Comparison of ENCODE assay signal across 1 cellular context in the genomic region with DNA sequence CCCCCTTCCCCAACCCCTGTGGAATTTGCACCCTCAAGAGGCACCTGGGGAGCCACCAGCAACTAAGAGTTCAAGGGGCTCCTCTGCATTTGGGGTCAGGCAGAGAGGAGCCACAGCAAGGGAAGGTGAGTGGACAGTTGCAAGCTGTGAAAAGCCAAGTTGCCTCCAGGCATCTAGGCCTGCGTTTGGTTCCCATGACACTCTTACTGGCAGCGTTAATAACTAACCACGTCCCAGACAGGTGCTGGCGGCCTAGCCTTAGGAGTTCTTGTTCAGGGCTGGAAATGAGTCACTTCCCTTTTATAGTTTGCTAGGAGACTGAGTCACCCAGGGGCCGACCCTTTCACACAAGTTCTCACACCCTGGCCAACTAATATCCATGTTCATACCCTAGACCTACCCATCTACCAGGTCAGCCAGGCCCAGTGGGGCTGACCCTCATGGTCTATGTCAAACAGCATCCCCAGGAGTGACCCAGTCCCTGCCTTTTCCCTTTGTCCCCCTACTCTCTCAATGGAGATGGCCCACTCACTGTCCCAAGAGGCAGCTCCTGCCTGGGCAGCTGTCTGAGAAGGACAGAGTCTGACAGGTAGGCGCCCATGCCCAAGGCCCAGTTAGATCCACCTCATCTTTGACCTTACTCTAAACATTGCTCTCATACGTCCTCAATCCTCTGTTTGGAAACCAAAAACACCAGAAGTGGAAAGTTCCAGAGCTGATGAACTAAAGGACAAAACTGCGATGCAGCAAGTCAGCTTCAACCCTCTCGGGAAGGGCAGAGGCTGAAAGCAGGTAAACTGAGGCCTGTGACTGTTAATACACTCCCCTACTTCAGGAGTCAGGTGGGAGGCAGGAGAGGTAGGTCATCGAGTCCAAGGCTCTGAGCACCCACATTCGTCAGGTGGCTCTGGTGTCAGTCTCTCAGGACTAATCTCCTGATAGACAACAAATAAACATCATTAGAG.
A peak's percentile ranks its signal among the peaks of the same experiment; 100 is the strongest.
TF ChIP-seq lines count a peak whose summit lies in the region.

No MANE protein-coding gene starts in this region.

TF ChIP-seq in HepG2, 621 proteins besides CTCF, POLR2A, EP300 and RAD21 (continued from another document and continues in another):
- TF ChIP-seq, protein P1, sequence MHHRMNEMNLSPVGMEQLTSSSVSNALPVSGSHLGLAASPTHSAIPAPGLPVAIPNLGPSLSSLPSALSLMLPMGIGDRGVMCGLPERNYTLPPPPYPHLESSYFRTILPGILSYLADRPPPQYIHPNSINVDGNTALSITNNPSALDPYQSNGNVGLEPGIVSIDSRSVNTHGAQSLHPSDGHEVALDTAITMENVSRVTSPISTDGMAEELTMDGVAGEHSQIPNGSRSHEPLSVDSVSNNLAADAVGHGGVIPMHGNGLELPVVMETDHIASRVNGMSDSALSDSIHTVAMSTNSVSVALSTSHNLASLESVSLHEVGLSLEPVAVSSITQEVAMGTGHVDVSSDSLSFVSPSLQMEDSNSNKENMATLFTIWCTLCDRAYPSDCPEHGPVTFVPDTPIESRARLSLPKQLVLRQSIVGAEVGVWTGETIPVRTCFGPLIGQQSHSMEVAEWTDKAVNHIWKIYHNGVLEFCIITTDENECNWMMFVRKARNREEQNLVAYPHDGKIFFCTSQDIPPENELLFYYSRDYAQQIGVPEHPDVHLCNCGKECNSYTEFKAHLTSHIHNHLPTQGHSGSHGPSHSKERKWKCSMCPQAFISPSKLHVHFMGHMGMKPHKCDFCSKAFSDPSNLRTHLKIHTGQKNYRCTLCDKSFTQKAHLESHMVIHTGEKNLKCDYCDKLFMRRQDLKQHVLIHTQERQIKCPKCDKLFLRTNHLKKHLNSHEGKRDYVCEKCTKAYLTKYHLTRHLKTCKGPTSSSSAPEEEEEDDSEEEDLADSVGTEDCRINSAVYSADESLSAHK (CRISPR knock-in tag; IDR thresholded peaks at IDR 0.05; ENCODE audit: borderline replicate concordance) = no peak
- peak; percentile 67 for TF ChIP-seq ASH2L (IDR thresholded peaks at IDR 0.05; ENCODE audit: insufficient read length, low read depth, low read length)
- no peak for TF ChIP-seq TRIM24 (CRISPR knock-in tag; IDR thresholded peaks at IDR 0.05)
- TF ChIP-seq, protein P2, sequence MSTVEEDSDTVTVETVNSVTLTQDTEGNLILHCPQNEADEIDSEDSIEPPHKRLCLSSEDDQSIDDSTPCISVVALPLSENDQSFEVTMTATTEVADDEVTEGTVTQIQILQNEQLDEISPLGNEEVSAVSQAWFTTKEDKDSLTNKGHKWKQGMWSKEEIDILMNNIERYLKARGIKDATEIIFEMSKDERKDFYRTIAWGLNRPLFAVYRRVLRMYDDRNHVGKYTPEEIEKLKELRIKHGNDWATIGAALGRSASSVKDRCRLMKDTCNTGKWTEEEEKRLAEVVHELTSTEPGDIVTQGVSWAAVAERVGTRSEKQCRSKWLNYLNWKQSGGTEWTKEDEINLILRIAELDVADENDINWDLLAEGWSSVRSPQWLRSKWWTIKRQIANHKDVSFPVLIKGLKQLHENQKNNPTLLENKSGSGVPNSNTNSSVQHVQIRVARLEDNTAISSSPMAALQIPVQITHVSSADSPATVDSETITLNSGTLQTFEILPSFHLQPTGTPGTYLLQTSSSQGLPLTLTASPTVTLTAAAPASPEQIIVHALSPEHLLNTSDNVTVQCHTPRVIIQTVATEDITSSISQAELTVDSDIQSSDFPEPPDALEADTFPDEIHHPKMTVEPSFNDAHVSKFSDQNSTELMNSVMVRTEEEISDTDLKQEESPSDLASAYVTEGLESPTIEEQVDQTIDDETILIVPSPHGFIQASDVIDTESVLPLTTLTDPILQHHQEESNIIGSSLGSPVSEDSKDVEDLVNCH (CRISPR knock-in tag; IDR thresholded peaks at IDR 0.05) = no peak
- TF ChIP-seq SPEN (CRISPR knock-in tag; IDR thresholded peaks at IDR 0.05; ENCODE audit: low read depth) = peak; percentile 92
- TF ChIP-seq, protein P3, sequence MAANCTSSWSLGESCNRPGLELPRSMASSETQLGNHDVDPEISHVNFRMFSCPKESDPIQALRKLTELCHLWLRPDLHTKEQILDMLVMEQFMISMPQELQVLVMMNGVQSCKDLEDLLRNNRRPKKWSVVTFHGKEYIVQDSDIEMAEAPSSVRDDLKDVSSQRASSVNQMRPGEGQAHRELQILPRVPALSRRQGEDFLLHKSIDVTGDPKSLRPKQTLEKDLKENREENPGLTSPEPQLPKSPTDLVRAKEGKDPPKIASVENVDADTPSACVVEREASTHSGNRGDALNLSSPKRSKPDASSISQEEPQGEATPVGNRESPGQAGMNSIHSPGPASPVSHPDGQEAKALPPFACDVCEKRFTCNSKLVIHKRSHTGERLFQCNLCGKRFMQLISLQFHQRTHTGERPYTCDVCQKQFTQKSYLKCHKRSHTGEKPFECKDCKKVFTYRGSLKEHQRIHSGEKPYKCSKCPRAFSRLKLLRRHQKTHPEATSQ (CRISPR knock-in tag; IDR thresholded peaks at IDR 0.05; ENCODE audit: borderline replicate concordance) = no peak
- no peak for TF ChIP-seq CCAR2 (optimal IDR thresholded peaks at IDR 0.05; ENCODE audit: low read depth, low read length)
- peak; percentile 73 for TF ChIP-seq CREM (IDR thresholded peaks at IDR 0.05)
- no peak for TF ChIP-seq CREM (CRISPR knock-in tag; IDR thresholded peaks at IDR 0.05)
- TF ChIP-seq, protein P4, sequence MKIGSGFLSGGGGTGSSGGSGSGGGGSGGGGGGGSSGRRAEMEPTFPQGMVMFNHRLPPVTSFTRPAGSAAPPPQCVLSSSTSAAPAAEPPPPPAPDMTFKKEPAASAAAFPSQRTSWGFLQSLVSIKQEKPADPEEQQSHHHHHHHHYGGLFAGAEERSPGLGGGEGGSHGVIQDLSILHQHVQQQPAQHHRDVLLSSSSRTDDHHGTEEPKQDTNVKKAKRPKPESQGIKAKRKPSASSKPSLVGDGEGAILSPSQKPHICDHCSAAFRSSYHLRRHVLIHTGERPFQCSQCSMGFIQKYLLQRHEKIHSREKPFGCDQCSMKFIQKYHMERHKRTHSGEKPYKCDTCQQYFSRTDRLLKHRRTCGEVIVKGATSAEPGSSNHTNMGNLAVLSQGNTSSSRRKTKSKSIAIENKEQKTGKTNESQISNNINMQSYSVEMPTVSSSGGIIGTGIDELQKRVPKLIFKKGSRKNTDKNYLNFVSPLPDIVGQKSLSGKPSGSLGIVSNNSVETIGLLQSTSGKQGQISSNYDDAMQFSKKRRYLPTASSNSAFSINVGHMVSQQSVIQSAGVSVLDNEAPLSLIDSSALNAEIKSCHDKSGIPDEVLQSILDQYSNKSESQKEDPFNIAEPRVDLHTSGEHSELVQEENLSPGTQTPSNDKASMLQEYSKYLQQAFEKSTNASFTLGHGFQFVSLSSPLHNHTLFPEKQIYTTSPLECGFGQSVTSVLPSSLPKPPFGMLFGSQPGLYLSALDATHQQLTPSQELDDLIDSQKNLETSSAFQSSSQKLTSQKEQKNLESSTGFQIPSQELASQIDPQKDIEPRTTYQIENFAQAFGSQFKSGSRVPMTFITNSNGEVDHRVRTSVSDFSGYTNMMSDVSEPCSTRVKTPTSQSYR (CRISPR knock-in tag; IDR thresholded peaks at IDR 0.05; ENCODE audit: borderline replicate concordance) = no peak
- no peak for TF ChIP-seq MYC (CRISPR knock-in tag; IDR thresholded peaks at IDR 0.05; ENCODE audit: borderline replicate concordance)
- TF ChIP-seq, protein P5, sequence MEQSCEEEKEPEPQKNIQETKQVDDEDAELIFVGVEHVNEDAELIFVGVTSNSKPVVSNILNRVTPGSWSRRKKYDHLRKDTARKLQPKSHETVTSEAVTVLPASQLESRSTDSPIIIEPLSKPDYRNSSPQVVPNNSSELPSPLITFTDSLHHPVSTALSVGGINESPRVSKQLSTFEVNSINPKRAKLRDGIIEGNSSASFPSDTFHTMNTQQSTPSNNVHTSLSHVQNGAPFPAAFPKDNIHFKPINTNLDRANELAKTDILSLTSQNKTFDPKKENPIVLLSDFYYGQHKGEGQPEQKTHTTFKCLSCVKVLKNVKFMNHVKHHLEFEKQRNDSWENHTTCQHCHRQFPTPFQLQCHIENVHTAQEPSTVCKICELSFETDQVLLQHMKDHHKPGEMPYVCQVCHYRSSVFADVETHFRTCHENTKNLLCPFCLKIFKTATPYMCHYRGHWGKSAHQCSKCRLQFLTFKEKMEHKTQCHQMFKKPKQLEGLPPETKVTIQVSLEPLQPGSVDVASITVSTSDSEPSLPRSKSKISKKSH (CRISPR knock-in tag; IDR thresholded peaks at IDR 0.05; ENCODE audit: borderline replicate concordance) = peak; percentile 80; the same call in 1 of the 2 replicates
- TF ChIP-seq JDP2 (CRISPR knock-in tag; IDR thresholded peaks at IDR 0.05; ENCODE audit: borderline replicate concordance) = no peak
- 0 out of 2 replicates have a peak, but pooled peaks have one; percentile 71 for TF ChIP-seq THYN1 (CRISPR knock-in tag; IDR thresholded peaks at IDR 0.05; ENCODE audit: borderline replicate concordance, low read depth)
- no peak for TF ChIP-seq SYNCRIP (IDR thresholded peaks at IDR 0.05; ENCODE audit: insufficient read depth, low read depth, low read length)
- TF ChIP-seq NFIB (CRISPR knock-in tag; IDR thresholded peaks at IDR 0.05; ENCODE audit: borderline replicate concordance) = no peak
- TF ChIP-seq ZSCAN21 (CRISPR knock-in tag; IDR thresholded peaks at IDR 0.05; ENCODE audit: borderline replicate concordance) = peak; percentile 81; the same call in 1 of the 2 replicates
- TF ChIP-seq BCL6 (CRISPR knock-in tag; IDR thresholded peaks at IDR 0.05) = peak; percentile 50
- TF ChIP-seq, protein P6, sequence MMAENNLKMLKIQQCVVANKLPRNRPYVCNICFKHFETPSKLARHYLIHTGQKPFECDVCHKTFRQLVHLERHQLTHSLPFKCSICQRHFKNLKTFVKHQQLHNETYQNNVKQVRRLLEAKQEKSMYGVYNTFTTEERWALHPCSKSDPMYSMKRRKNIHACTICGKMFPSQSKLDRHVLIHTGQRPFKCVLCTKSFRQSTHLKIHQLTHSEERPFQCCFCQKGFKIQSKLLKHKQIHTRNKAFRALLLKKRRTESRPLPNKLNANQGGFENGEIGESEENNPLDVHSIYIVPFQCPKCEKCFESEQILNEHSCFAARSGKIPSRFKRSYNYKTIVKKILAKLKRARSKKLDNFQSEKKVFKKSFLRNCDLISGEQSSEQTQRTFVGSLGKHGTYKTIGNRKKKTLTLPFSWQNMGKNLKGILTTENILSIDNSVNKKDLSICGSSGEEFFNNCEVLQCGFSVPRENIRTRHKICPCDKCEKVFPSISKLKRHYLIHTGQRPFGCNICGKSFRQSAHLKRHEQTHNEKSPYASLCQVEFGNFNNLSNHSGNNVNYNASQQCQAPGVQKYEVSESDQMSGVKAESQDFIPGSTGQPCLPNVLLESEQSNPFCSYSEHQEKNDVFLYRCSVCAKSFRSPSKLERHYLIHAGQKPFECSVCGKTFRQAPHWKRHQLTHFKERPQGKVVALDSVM (CRISPR knock-in tag; IDR thresholded peaks at IDR 0.05) = no peak
- TF ChIP-seq RARG (CRISPR knock-in tag; IDR thresholded peaks at IDR 0.05; ENCODE audit: low read depth) = no peak
- TF ChIP-seq ZNF619 (CRISPR knock-in tag; IDR thresholded peaks at IDR 0.05) = no peak
- TF ChIP-seq ZNF501 (CRISPR knock-in tag; IDR thresholded peaks at IDR 0.05) = peak; percentile 87
- peak in 1 of 2 experiments; percentile 84; a peak in 1 of 4 replicates for TF ChIP-seq KLF16 (CRISPR knock-in tag; IDR thresholded peaks at IDR 0.05)
- TF ChIP-seq, protein P7, sequence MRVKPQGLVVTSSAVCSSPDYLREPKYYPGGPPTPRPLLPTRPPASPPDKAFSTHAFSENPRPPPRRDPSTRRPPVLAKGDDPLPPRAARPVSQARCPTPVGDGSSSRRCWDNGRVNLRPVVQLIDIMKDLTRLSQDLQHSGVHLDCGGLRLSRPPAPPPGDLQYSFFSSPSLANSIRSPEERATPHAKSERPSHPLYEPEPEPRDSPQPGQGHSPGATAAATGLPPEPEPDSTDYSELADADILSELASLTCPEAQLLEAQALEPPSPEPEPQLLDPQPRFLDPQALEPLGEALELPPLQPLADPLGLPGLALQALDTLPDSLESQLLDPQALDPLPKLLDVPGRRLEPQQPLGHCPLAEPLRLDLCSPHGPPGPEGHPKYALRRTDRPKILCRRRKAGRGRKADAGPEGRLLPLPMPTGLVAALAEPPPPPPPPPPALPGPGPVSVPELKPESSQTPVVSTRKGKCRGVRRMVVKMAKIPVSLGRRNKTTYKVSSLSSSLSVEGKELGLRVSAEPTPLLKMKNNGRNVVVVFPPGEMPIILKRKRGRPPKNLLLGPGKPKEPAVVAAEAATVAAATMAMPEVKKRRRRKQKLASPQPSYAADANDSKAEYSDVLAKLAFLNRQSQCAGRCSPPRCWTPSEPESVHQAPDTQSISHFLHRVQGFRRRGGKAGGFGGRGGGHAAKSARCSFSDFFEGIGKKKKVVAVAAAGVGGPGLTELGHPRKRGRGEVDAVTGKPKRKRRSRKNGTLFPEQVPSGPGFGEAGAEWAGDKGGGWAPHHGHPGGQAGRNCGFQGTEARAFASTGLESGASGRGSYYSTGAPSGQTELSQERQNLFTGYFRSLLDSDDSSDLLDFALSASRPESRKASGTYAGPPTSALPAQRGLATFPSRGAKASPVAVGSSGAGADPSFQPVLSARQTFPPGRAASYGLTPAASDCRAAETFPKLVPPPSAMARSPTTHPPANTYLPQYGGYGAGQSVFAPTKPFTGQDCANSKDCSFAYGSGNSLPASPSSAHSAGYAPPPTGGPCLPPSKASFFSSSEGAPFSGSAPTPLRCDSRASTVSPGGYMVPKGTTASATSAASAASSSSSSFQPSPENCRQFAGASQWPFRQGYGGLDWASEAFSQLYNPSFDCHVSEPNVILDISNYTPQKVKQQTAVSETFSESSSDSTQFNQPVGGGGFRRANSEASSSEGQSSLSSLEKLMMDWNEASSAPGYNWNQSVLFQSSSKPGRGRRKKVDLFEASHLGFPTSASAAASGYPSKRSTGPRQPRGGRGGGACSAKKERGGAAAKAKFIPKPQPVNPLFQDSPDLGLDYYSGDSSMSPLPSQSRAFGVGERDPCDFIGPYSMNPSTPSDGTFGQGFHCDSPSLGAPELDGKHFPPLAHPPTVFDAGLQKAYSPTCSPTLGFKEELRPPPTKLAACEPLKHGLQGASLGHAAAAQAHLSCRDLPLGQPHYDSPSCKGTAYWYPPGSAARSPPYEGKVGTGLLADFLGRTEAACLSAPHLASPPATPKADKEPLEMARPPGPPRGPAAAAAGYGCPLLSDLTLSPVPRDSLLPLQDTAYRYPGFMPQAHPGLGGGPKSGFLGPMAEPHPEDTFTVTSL (CRISPR knock-in tag; IDR thresholded peaks at IDR 0.05; ENCODE audit: borderline replicate concordance) = peak; percentile 69; the same call in 1 of the 2 replicates
- TF ChIP-seq RARA (CRISPR knock-in tag; IDR thresholded peaks at IDR 0.05) = peak; percentile 95
- no peak for TF ChIP-seq MTA1 (CRISPR knock-in tag; IDR thresholded peaks at IDR 0.05; ENCODE audit: borderline replicate concordance)
- no peak for TF ChIP-seq CEBPB (IDR thresholded peaks at IDR 0.05; ENCODE audit: borderline replicate concordance, low read depth, low read length)
- TF ChIP-seq, protein P8, sequence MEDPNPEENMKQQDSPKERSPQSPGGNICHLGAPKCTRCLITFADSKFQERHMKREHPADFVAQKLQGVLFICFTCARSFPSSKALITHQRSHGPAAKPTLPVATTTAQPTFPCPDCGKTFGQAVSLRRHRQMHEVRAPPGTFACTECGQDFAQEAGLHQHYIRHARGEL (CRISPR knock-in tag; IDR thresholded peaks at IDR 0.05) = no peak
- TF ChIP-seq HNRNPLL (IDR thresholded peaks at IDR 0.05; ENCODE audit: low read depth, low read length, poor library complexity, severe bottlenecking) = no peak
- peak; percentile 64 for TF ChIP-seq CREB1 (IDR thresholded peaks at IDR 0.05)
- TF ChIP-seq CREB1 (CRISPR knock-in tag; IDR thresholded peaks at IDR 0.05) = peak; percentile 78
